ENCODE assay signal across 1 cellular context in genomic region chr9:109452761-109453160, GRCh38.
TF ChIP-seq lines count a peak whose summit lies in the region.

No MANE protein-coding gene starts in this region.

TF ChIP-seq in GM23338, 12 proteins besides CTCF, POLR2A, EP300 and RAD21 (continued from another document):
- TF ChIP-seq ZNF462 (CRISPR knock-in tag; IDR thresholded peaks at IDR 0.05) (no peak), ETS1 (IDR thresholded peaks at IDR 0.05) (no peak), ZNF114 (CRISPR knock-in tag; IDR thresholded peaks at IDR 0.05) (no peak)
TF ChIP-seq in GM23338: peak in this region for 0.
